ENCODE assay signal across 8 cellular contexts in the genomic region with DNA sequence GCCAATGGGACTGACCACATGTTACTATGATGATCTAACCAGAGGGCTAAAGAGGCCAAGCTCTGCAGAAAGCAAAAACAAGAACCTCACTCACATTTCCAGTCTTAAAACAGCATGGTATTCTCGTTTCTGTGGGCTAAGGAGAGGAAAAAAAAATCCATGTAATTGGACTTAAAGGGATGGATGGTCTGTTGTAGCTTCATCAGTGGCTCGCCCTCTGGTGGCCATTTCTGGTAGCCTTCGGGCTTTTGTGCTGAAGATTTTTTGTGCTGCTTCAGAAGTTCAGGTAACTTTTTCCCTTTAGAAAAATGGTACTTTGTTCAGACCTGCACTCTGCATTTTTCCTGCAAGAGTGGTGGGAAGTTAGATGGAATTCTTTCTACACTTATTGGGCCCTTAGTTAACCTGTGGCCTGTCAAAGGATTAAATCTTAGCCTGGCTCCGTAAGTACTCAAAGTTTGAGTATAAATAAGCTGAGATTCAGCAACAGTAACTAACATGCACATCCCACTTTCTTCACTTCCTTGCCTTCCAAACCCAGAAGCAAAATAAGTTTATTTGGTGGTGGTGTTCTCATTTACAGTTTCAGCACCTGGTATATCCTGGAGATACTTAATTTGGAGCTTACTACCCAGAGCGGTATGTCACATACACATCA. TPM values are rescaled to one million over a fixed set of nuclear protein-coding genes. Genes with fewer than 3 reads are reported as not detected.
DNase-seq lines count a peak whose midpoint lies in the region; ATAC-seq and TF ChIP-seq lines count a peak whose summit lies in the region.

No MANE protein-coding gene starts in this region.

- H3K9me2 ChIP-seq in GM23338 (ENCODE audit: insufficient read depth) = no peaks in the 10 kb centered on the region
- H3K9me2 ChIP-seq in PC-9 (ENCODE audit: insufficient read depth) = no peaks in the 10 kb centered on the region

- H3K27me3 ChIP-seq in GM23338 (ENCODE audit: insufficient read depth) = no peaks in the 10 kb centered on the region
- H3K27me3 ChIP-seq in PC-9 (ENCODE audit: insufficient read depth, low read depth) = no peaks in the 10 kb centered on the region
- no peaks in the 10 kb centered on the region for H3K27me3 ChIP-seq in tibial artery

- peaks cover 5% of the 10 kb centered on the region for H3K27me3 Mint-ChIP-seq in GM23338 (ENCODE audit: insufficient read depth, low read depth, poor library complexity)

- ATAC-seq in GM23338 (peak; percentile 76), HG03159 (IDR thresholded peaks at IDR 0.05; ENCODE audit: unreplicated experiment) (no peak)

- no peaks in the 10 kb centered on the region; the same call in 2 of the 3 replicates for H3K4me1 Mint-ChIP-seq in GM23338

- H3F3A ChIP-seq in GM23338 (replicated peaks; ENCODE audit: low read depth) = no peaks in the 10 kb centered on the region
- H3F3A ChIP-seq in PC-9 (ENCODE audit: insufficient read depth, low read depth) = 0 out of 2 replicates have a peak, but pooled peaks cover 7% of the 10 kb centered on the region

- intact Hi-C loops in PC-9 (cut with micrococcal nuclease; ENCODE audit: unreplicated experiment) = loop anchor here (1.0 kb wide), 1 partner anchor 431 kb away; no protein-coding TSS in a partner anchor
- intact Hi-C loops in tibial artery (cut with DNase I; ENCODE audit: low total_unique reads) = loop anchor here (2.0 kb wide), 1 partner anchor 432 kb away; no protein-coding TSS in a partner anchor

- H3K9me3 ChIP-seq in PC-9 (ENCODE audit: insufficient read depth, low read depth) (no peaks in the 10 kb centered on the region), tibial artery (no peaks in the 10 kb centered on the region)

- CTCF ChIA-PET in PC-9 (lab: Charles Lee) = interaction anchor here (0.8 kb wide), 1 partner anchor 24 kb away, joined by 3 read pairs; no protein-coding TSS in a partner anchor

- no peaks in the 10 kb centered on the region for H3K4me1 ChIP-seq in GM23338 (ENCODE audit: insufficient read depth)
- no peaks in the 10 kb centered on the region for H3K4me1 ChIP-seq in PC-9 (replicated peaks; ENCODE audit: insufficient read depth)
- no peaks in the 10 kb centered on the region for H3K4me1 ChIP-seq in tibial artery

- no TSS peak for BruUV-seq in PC-9 (replicated peaks; lab: Mats Ljungman, UMichigan)

- no peak overlapping the region for H3K4me3 Mint-ChIP-seq in GM23338

- H3K4me2 ChIP-seq in GM23338 (no peak overlapping the region), PC-9 (no peak overlapping the region)

- no peaks in the 10 kb centered on the region for H4K20me1 ChIP-seq in GM23338 (replicated peaks; ENCODE audit: insufficient read depth)
- H4K20me1 ChIP-seq in PC-9 (ENCODE audit: insufficient read depth) = no peaks in the 10 kb centered on the region

- peak; percentile 86 to 97 for TF ChIP-seq CTCF in GM23338 (conservative IDR thresholded peaks at IDR 0.05; ENCODE audit: low read depth in 2 of 2)
- TF ChIP-seq CTCF in PC-9 (conservative IDR thresholded peaks at IDR 0.05) = peak; percentile 87
- peak; percentile 91 for TF ChIP-seq CTCF in fibroblast of the aortic adventitia (IDR thresholded peaks at IDR 0.05; ENCODE audit: insufficient read depth, low read length)
- TF ChIP-seq CTCF in tibial artery (IDR thresholded peaks at IDR 0.05) = peak; percentile 76 to 89

- POLR2A ChIA-PET in PC-9 (lab: Charles Lee; ENCODE audit: unreplicated experiment) = no interaction called here

- H2AFZ ChIP-seq in GM23338 (no peak overlapping the region), PC-9 (no peak overlapping the region)

- H3K9me3 Mint-ChIP-seq in GM23338 = no peaks in the 10 kb centered on the region

- no peak overlapping the region for H3K27ac ChIP-seq in GM23338 (ENCODE audit: low read depth)
- H3K27ac ChIP-seq in PC-9 = no peak overlapping the region
- H3K27ac ChIP-seq in tibial artery = no peak overlapping the region

- H3K36me3 Mint-ChIP-seq in GM23338 (ENCODE audit: low read depth) = peaks cover 15% of the 10 kb centered on the region

- H3K4me3 ChIP-seq in GM23338 = no peak overlapping the region
- no peak overlapping the region for H3K4me3 ChIP-seq in PC-9
- H3K4me3 ChIP-seq in fibroblast of the aortic adventitia (ENCODE audit: low read depth, low read length) = no peak overlapping the region
- no peak overlapping the region for H3K4me3 ChIP-seq in tibial artery

- H3K79me2 ChIP-seq in GM23338 (replicated peaks; ENCODE audit: insufficient read depth) (no peaks in the 10 kb centered on the region), PC-9 (ENCODE audit: low read depth) (no peaks in the 10 kb centered on the region)

- peaks cover 7% of the 10 kb centered on the region; the same call in 1 of the 2 replicates for H3K36me3 ChIP-seq in GM23338 (ENCODE audit: insufficient read depth)
- H3K36me3 ChIP-seq in PC-9 (ENCODE audit: low read depth) = 0 out of 2 replicates have a peak, but pooled peaks cover 8% of the 10 kb centered on the region
- H3K36me3 ChIP-seq in tibial artery = peaks cover 25 to 76% (median 37%) of the 10 kb centered on the region in 3 donors

- peak; percentile 79 for DNase-seq in AG20443 (ENCODE audit: low spot score)
- peak; percentile 78 for DNase-seq in GM23338 (ENCODE audit: low spot score)
- peak in 1 of 2 experiments; percentile 62 for DNase-seq in PC-9
- DNase-seq in activated T-helper 1 cell treated with Interleukin-2 at 50 U/mL for 16 hours (ENCODE audit: low read depth) = peak; percentile 26
- DNase-seq in fibroblast of the aortic adventitia (ENCODE audit: low read depth) = peak; percentile 74
- peak; percentile 35 for DNase-seq in occipital lobe (lab: John Stamatoyannopoulos, UW)
- peak; percentile 63 to 79 for DNase-seq in tibial artery

- no peak overlapping the region for H3K27ac Mint-ChIP-seq in GM23338

TF ChIP-seq in GM23338, 12 proteins besides CTCF, POLR2A, EP300 and RAD21 (continues in another document):
- TF ChIP-seq ZNF462 (CRISPR knock-in tag; IDR thresholded peaks at IDR 0.05) = no peak
- TF ChIP-seq CREB1 (CRISPR knock-in tag; IDR thresholded peaks at IDR 0.05; ENCODE audit: low read depth) = no peak

RNA-seq across cellular contexts. Expression of gene DCAF4, which starts 22.3 kb away (rescaled TPM):
- total RNA-seq in GM23338 (2014; rRNA removed; shearing (Covaris generic)) = 30.3 and 39.3 TPM in 2 replicates
- polyA plus RNA-seq in GM23338 (2016; fragmentation: Nextera tagmentation; extraction: Ambion mirVana) = 17.5 and 18.4 TPM in 2 replicates
- 17.6 and 20.0 TPM in 2 replicates for total RNA-seq in PC-9 (2021)
- 20.6 and 21.1 TPM in 2 replicates for total RNA-seq in fibroblast of the aortic adventitia (ENCODE audit: low replicate concordance)
- 7.0 TPM for total RNA-seq in occipital lobe

RNA-seq across cellular contexts. Expression of gene DPF3, which starts 54.7 kb away (rescaled TPM):
- total RNA-seq in GM23338 (2014; rRNA removed; shearing (Covaris generic)) = 1.0 TPM in 1 of 2 replicates, not detected in the other
- polyA plus RNA-seq in GM23338 (2016; fragmentation: Nextera tagmentation; extraction: Ambion mirVana) = 0.18 and 0.37 TPM in 2 replicates
- total RNA-seq in PC-9 (2021) = not detected in 2 replicates
- total RNA-seq in fibroblast of the aortic adventitia (ENCODE audit: low replicate concordance) = 1.3 and 16.3 TPM in 2 replicates
- total RNA-seq in occipital lobe = 5.3 TPM
